In the genomic region with DNA sequence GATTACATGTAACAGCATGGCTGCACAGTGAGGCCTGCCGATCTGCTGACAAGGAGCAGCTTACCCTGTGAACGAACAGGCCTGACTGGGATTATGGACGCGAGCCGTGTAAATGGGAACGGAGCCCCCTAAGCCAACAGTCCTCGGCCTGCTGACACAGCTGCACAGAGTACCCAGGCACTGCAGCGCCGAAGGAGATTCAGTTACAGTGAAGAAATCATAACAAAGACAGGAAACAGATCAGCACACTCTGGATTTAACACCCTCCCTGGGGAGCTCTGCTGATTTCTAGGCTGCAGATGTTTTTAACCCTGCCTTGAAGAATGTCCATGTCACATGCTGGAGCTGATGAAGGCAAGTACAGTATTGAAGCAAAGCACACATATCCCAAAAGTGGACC, we compare ENCODE assay signal across 1 cellular context.
TF ChIP-seq lines count a peak whose summit lies in the region.

No MANE protein-coding gene starts in this region.

TF ChIP-seq in HEK293, 187 proteins besides CTCF, POLR2A, EP300 and RAD21 (continued from another document and continues in another):
- TF ChIP-seq, protein P1, sequence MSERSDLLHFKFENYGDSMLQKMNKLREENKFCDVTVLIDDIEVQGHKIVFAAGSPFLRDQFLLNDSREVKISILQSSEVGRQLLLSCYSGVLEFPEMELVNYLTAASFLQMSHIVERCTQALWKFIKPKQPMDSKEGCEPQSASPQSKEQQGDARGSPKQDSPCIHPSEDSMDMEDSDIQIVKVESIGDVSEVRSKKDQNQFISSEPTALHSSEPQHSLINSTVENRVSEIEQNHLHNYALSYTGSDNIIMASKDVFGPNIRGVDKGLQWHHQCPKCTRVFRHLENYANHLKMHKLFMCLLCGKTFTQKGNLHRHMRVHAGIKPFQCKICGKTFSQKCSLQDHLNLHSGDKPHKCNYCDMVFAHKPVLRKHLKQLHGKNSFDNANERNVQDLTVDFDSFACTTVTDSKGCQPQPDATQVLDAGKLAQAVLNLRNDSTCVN (tag by site-specific recombination; optimal IDR thresholded peaks at IDR 0.05), result no peak
- TF ChIP-seq, protein P2, sequence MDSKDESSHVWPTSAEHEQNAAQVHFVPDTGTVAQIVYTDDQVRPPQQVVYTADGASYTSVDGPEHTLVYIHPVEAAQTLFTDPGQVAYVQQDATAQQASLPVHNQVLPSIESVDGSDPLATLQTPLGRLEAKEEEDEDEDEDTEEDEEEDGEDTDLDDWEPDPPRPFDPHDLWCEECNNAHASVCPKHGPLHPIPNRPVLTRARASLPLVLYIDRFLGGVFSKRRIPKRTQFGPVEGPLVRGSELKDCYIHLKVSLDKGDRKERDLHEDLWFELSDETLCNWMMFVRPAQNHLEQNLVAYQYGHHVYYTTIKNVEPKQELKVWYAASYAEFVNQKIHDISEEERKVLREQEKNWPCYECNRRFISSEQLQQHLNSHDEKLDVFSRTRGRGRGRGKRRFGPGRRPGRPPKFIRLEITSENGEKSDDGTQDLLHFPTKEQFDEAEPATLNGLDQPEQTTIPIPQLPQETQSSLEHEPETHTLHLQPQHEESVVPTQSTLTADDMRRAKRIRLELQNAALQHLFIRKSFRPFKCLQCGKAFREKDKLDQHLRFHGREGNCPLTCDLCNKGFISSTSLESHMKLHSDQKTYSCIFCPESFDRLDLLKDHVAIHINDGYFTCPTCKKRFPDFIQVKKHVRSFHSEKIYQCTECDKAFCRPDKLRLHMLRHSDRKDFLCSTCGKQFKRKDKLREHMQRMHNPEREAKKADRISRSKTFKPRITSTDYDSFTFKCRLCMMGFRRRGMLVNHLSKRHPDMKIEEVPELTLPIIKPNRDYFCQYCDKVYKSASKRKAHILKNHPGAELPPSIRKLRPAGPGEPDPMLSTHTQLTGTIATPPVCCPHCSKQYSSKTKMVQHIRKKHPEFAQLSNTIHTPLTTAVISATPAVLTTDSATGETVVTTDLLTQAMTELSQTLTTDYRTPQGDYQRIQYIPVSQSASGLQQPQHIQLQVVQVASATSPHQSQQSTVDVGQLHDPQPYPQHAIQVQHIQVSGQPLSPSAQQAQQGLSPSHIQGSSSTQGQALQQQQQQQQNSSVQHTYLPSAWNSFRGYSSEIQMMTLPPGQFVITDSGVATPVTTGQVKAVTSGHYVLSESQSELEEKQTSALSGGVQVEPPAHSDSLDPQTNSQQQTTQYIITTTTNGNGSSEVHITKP (tag by site-specific recombination; IDR thresholded peaks at IDR 0.05), result peak; percentile 34; the same call in 1 of the 2 replicates
- TF ChIP-seq, protein P3, sequence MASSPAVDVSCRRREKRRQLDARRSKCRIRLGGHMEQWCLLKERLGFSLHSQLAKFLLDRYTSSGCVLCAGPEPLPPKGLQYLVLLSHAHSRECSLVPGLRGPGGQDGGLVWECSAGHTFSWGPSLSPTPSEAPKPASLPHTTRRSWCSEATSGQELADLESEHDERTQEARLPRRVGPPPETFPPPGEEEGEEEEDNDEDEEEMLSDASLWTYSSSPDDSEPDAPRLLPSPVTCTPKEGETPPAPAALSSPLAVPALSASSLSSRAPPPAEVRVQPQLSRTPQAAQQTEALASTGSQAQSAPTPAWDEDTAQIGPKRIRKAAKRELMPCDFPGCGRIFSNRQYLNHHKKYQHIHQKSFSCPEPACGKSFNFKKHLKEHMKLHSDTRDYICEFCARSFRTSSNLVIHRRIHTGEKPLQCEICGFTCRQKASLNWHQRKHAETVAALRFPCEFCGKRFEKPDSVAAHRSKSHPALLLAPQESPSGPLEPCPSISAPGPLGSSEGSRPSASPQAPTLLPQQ (tag by site-specific recombination; IDR thresholded peaks at IDR 0.05), result 0 out of 2 replicates have a peak, but pooled peaks have one; percentile 26
- TF ChIP-seq RBAK (tag by site-specific recombination; IDR thresholded peaks at IDR 0.05), result no peak
- TF ChIP-seq ZNF560 (tag by site-specific recombination; IDR thresholded peaks at IDR 0.05; ENCODE audit: borderline replicate concordance), result no peak
- TF ChIP-seq ZNF670 (tag by site-specific recombination; IDR thresholded peaks at IDR 0.05; ENCODE audit: low read depth), result no peak
- TF ChIP-seq ZNF76 (tag by site-specific recombination; IDR thresholded peaks at IDR 0.05; ENCODE audit: borderline replicate concordance, low read depth), result no peak
- TF ChIP-seq ZNF600 (tag by site-specific recombination; IDR thresholded peaks at IDR 0.05), result peak; percentile 69
- no peak for TF ChIP-seq ZNF777 (tag by site-specific recombination; IDR thresholded peaks at IDR 0.05; ENCODE audit: borderline replicate concordance)
- TF ChIP-seq ZNF48 (tag by site-specific recombination; IDR thresholded peaks at IDR 0.05), result no peak
- no peak for TF ChIP-seq HOXA7 (CRISPR knock-in tag; IDR thresholded peaks at IDR 0.05; ENCODE audit: borderline replicate concordance)
- TF ChIP-seq ZFP37 (tag by site-specific recombination; IDR thresholded peaks at IDR 0.05), result no peak
- no peak for TF ChIP-seq ZNF350 (tag by site-specific recombination; IDR thresholded peaks at IDR 0.05)
- TF ChIP-seq ZNF747 (tag by site-specific recombination; IDR thresholded peaks at IDR 0.05), result no peak
- TF ChIP-seq, protein P4, sequence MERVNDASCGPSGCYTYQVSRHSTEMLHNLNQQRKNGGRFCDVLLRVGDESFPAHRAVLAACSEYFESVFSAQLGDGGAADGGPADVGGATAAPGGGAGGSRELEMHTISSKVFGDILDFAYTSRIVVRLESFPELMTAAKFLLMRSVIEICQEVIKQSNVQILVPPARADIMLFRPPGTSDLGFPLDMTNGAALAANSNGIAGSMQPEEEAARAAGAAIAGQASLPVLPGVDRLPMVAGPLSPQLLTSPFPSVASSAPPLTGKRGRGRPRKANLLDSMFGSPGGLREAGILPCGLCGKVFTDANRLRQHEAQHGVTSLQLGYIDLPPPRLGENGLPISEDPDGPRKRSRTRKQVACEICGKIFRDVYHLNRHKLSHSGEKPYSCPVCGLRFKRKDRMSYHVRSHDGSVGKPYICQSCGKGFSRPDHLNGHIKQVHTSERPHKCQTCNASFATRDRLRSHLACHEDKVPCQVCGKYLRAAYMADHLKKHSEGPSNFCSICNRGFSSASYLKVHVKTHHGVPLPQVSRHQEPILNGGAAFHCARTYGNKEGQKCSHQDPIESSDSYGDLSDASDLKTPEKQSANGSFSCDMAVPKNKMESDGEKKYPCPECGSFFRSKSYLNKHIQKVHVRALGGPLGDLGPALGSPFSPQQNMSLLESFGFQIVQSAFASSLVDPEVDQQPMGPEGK (tag by site-specific recombination; IDR thresholded peaks at IDR 0.05), result no peak
- TF ChIP-seq, protein P5, sequence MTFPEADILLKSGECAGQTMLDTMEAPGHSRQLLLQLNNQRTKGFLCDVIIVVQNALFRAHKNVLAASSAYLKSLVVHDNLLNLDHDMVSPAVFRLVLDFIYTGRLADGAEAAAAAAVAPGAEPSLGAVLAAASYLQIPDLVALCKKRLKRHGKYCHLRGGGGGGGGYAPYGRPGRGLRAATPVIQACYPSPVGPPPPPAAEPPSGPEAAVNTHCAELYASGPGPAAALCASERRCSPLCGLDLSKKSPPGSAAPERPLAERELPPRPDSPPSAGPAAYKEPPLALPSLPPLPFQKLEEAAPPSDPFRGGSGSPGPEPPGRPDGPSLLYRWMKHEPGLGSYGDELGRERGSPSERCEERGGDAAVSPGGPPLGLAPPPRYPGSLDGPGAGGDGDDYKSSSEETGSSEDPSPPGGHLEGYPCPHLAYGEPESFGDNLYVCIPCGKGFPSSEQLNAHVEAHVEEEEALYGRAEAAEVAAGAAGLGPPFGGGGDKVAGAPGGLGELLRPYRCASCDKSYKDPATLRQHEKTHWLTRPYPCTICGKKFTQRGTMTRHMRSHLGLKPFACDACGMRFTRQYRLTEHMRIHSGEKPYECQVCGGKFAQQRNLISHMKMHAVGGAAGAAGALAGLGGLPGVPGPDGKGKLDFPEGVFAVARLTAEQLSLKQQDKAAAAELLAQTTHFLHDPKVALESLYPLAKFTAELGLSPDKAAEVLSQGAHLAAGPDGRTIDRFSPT (tag by site-specific recombination; IDR thresholded peaks at IDR 0.05), result no peak
- TF ChIP-seq, protein P6, sequence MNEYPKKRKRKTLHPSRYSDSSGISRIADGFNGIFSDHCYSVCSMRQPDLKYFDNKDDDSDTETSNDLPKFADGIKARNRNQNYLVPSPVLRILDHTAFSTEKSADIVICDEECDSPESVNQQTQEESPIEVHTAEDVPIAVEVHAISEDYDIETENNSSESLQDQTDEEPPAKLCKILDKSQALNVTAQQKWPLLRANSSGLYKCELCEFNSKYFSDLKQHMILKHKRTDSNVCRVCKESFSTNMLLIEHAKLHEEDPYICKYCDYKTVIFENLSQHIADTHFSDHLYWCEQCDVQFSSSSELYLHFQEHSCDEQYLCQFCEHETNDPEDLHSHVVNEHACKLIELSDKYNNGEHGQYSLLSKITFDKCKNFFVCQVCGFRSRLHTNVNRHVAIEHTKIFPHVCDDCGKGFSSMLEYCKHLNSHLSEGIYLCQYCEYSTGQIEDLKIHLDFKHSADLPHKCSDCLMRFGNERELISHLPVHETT (tag by site-specific recombination; IDR thresholded peaks at IDR 0.05), result no peak
- TF ChIP-seq, protein P7, sequence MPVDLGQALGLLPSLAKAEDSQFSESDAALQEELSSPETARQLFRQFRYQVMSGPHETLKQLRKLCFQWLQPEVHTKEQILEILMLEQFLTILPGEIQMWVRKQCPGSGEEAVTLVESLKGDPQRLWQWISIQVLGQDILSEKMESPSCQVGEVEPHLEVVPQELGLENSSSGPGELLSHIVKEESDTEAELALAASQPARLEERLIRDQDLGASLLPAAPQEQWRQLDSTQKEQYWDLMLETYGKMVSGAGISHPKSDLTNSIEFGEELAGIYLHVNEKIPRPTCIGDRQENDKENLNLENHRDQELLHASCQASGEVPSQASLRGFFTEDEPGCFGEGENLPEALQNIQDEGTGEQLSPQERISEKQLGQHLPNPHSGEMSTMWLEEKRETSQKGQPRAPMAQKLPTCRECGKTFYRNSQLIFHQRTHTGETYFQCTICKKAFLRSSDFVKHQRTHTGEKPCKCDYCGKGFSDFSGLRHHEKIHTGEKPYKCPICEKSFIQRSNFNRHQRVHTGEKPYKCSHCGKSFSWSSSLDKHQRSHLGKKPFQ (tag by site-specific recombination; IDR thresholded peaks at IDR 0.05), result no peak
- TF ChIP-seq FEZF1 (tag by site-specific recombination; IDR thresholded peaks at IDR 0.05), result no peak; the same call in 1 of the 2 replicates
- TF ChIP-seq KLF16 (tag by site-specific recombination; IDR thresholded peaks at IDR 0.05), result no peak
- TF ChIP-seq, protein P8, sequence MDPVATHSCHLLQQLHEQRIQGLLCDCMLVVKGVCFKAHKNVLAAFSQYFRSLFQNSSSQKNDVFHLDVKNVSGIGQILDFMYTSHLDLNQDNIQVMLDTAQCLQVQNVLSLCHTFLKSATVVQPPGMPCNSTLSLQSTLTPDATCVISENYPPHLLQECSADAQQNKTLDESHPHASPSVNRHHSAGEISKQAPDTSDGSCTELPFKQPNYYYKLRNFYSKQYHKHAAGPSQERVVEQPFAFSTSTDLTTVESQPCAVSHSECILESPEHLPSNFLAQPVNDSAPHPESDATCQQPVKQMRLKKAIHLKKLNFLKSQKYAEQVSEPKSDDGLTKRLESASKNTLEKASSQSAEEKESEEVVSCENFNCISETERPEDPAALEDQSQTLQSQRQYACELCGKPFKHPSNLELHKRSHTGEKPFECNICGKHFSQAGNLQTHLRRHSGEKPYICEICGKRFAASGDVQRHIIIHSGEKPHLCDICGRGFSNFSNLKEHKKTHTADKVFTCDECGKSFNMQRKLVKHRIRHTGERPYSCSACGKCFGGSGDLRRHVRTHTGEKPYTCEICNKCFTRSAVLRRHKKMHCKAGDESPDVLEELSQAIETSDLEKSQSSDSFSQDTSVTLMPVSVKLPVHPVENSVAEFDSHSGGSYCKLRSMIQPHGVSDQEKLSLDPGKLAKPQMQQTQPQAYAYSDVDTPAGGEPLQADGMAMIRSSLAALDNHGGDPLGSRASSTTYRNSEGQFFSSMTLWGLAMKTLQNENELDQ (tag by site-specific recombination; IDR thresholded peaks at IDR 0.05; ENCODE audit: low read depth), result no peak
- TF ChIP-seq ZNF707 (tag by site-specific recombination; IDR thresholded peaks at IDR 0.05), result no peak
- TF ChIP-seq ZNF561 (tag by site-specific recombination; IDR thresholded peaks at IDR 0.05; ENCODE audit: borderline replicate concordance), result no peak
- no peak for TF ChIP-seq YY2 (tag by site-specific recombination; IDR thresholded peaks at IDR 0.05)
- no peak for TF ChIP-seq ZNF24 (tag by site-specific recombination; IDR thresholded peaks at IDR 0.05)
- TF ChIP-seq ZNF701 (tag by site-specific recombination; IDR thresholded peaks at IDR 0.05), result no peak
- no peak for TF ChIP-seq HOXD13 (CRISPR knock-in tag; IDR thresholded peaks at IDR 0.05; ENCODE audit: borderline replicate concordance)
- TF ChIP-seq, protein P9, sequence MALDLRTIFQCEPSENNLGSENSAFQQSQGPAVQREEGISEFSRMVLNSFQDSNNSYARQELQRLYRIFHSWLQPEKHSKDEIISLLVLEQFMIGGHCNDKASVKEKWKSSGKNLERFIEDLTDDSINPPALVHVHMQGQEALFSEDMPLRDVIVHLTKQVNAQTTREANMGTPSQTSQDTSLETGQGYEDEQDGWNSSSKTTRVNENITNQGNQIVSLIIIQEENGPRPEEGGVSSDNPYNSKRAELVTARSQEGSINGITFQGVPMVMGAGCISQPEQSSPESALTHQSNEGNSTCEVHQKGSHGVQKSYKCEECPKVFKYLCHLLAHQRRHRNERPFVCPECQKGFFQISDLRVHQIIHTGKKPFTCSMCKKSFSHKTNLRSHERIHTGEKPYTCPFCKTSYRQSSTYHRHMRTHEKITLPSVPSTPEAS (tag by site-specific recombination; IDR thresholded peaks at IDR 0.05), result no peak
- TF ChIP-seq, protein P10, sequence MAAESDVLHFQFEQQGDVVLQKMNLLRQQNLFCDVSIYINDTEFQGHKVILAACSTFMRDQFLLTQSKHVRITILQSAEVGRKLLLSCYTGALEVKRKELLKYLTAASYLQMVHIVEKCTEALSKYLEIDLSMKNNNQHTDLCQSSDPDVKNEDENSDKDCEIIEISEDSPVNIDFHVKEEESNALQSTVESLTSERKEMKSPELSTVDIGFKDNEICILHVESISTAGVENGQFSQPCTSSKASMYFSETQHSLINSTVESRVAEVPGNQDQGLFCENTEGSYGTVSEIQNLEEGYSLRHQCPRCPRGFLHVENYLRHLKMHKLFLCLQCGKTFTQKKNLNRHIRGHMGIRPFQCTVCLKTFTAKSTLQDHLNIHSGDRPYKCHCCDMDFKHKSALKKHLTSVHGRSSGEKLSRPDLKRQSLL (tag by site-specific recombination; IDR thresholded peaks at IDR 0.05), result no peak
- no peak for TF ChIP-seq ZNF791 (tag by site-specific recombination; IDR thresholded peaks at IDR 0.05)
- TF ChIP-seq ZNF423 (tag by site-specific recombination; IDR thresholded peaks at IDR 0.05), result no peak
- no peak for TF ChIP-seq ZNF677 (tag by site-specific recombination; IDR thresholded peaks at IDR 0.05)
- no peak for TF ChIP-seq ZNF155 (tag by site-specific recombination; IDR thresholded peaks at IDR 0.05)
- TF ChIP-seq ZNF10 (tag by site-specific recombination; IDR thresholded peaks at IDR 0.05), result no peak
- TF ChIP-seq ZNF302 (tag by site-specific recombination; IDR thresholded peaks at IDR 0.05; ENCODE audit: low read depth), result no peak
- no peak for TF ChIP-seq ZFP3 (tag by site-specific recombination; IDR thresholded peaks at IDR 0.05; ENCODE audit: low read depth)
- TF ChIP-seq ZSCAN30 (tag by site-specific recombination; IDR thresholded peaks at IDR 0.05), result no peak
- TF ChIP-seq, protein P11, sequence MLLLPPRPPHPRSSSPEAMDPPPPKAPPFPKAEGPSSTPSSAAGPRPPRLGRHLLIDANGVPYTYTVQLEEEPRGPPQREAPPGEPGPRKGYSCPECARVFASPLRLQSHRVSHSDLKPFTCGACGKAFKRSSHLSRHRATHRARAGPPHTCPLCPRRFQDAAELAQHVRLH (tag by site-specific recombination; IDR thresholded peaks at IDR 0.05), result 0 out of 2 replicates have a peak, but pooled peaks have one; percentile 15
- no peak for TF ChIP-seq KLF7 (tag by site-specific recombination; IDR thresholded peaks at IDR 0.05; ENCODE audit: borderline replicate concordance)
- TF ChIP-seq ZBTB1 (tag by site-specific recombination; IDR thresholded peaks at IDR 0.05), result no peak
- TF ChIP-seq ZNF335 (tag by site-specific recombination; conservative IDR thresholded peaks at IDR 0.05), result 0 out of 2 replicates have a peak, but pooled peaks have one; percentile 28
